Comparison of ENCODE assay signal across 2 cellular contexts in genomic region chr5:73122875-73123810, GRCh38.
A peak's percentile ranks its signal among the peaks of the same experiment; 100 is the strongest.
TF ChIP-seq lines count a peak whose summit lies in the region.

No MANE protein-coding gene starts in this region.

TF ChIP-seq in HEK293, 187 proteins besides CTCF, POLR2A, EP300 and RAD21 (continued from another document):
- peak; percentile 97 for TF ChIP-seq ZNF449 (tag by site-specific recombination; IDR thresholded peaks at IDR 0.05)

TF ChIP-seq in K562, 482 proteins besides CTCF, POLR2A, EP300 and RAD21 (continued from another document):
- no peak for TF ChIP-seq PHF21A (IDR thresholded peaks at IDR 0.05; ENCODE audit: borderline replicate concordance, low read depth)
- no peak for TF ChIP-seq MECOM (CRISPR knock-in tag; IDR thresholded peaks at IDR 0.05)
- no peak for TF ChIP-seq SIN3A (IDR thresholded peaks at IDR 0.05; ENCODE audit: borderline replicate concordance in 2 of 2, control insufficient read depth in 1 of 2, low read depth in 2 of 2, low read length in 2 of 2)
- no peak for TF ChIP-seq NR2C1 (IDR thresholded peaks at IDR 0.05)
- TF ChIP-seq NR2C1 (tag; IDR thresholded peaks at IDR 0.05) = no peak
- TF ChIP-seq MXI1 (IDR thresholded peaks at IDR 0.05; ENCODE audit: low read depth, low read length) = no peak
- no peak for TF ChIP-seq THRB (CRISPR knock-in tag; conservative IDR thresholded peaks at IDR 0.05)
- no peak for TF ChIP-seq MCM2 (IDR thresholded peaks at IDR 0.05; ENCODE audit: low read depth)
- TF ChIP-seq ZNF174 (CRISPR knock-in tag; IDR thresholded peaks at IDR 0.05) = no peak
- no peak for TF ChIP-seq PHB2 (IDR thresholded peaks at IDR 0.05; ENCODE audit: low read depth)
- no peak for TF ChIP-seq HNRNPH1 (optimal IDR thresholded peaks at IDR 0.05; ENCODE audit: low read depth, low read length)
- TF ChIP-seq CHCHD3 (CRISPR knock-in tag; IDR thresholded peaks at IDR 0.05) = no peak
- no peak for TF ChIP-seq RREB1 (CRISPR knock-in tag; IDR thresholded peaks at IDR 0.05)
